In genomic region chr5:176388003-176388340, GRCh38 we compare ENCODE assay signal across 8 cellular contexts. TPM values are rescaled to one million over a fixed set of nuclear protein-coding genes. Genes with fewer than 3 reads are reported as not detected.
DNase-seq lines count a peak whose midpoint lies in the region; TF ChIP-seq lines count a peak whose summit lies in the region.

No MANE protein-coding gene starts in this region.

- peak overlapping the region; percentile 99 for H3K27ac ChIP-seq in HUES48 (ENCODE audit: low read depth, low read length)
- H3K27ac ChIP-seq in stomach: peak overlapping the region; percentile 19 to 98 (median 96)

- no peak for TF ChIP-seq EP300 in stomach (IDR thresholded peaks at IDR 0.05)

- H3K27me3 Mint-ChIP-seq in activated naive CD8-positive, alpha-beta T cell: no peaks in the 10 kb centered on the region

- peak; percentile 7 for DNase-seq in CD1c-positive myeloid dendritic cell (ENCODE audit: extremely low spot score)
- DNase-seq in iPS-NIHi11 (ENCODE audit: low spot score): peak; percentile 53
- DNase-seq in stomach: no peak
- DNase-seq in UCSD-AML1 (lab: John Stamatoyannopoulos, UW; ENCODE audit: unreplicated experiment): no peak
- no peak for DNase-seq in T1000 (lab: John Stamatoyannopoulos, UW)
- no peak for DNase-seq in stimulated activated CD4-positive, alpha-beta T cell treated with anti-CD3 and anti-CD28 coated beads, Interleukin-2, amount 100 ng/mL, for 48 hours

- peak overlapping the region; percentile 100 for H3K27ac Mint-ChIP-seq in activated naive CD8-positive, alpha-beta T cell

- peaks cover 31% of the 10 kb centered on the region for H3K4me1 Mint-ChIP-seq in activated naive CD8-positive, alpha-beta T cell (ENCODE audit: low read depth)

- H3K36me3 Mint-ChIP-seq in activated naive CD8-positive, alpha-beta T cell: peaks cover 12% of the 10 kb centered on the region

- peak overlapping the region; percentile 100 for H3K4me3 Mint-ChIP-seq in activated naive CD8-positive, alpha-beta T cell

- peak overlapping the region; percentile 97 for H3K9ac ChIP-seq in HUES48 (ENCODE audit: low read depth, low read length)

- no peaks in the 10 kb centered on the region for H3K9me3 Mint-ChIP-seq in activated naive CD8-positive, alpha-beta T cell (ENCODE audit: low read depth)

- H3K27me3 ChIP-seq in HUES48 (ENCODE audit: control insufficient read depth, insufficient read depth, low read length): no peaks in the 10 kb centered on the region
- H3K27me3 ChIP-seq in stomach: no peaks in the 10 kb centered on the region

- H3K4me3 ChIP-seq in HUES48 (ENCODE audit: low read depth, low read length) (peak overlapping the region; percentile 95), stomach (peak overlapping the region; percentile 71 to 100 (median 92))

- H3K4me1 ChIP-seq in HUES48 (ENCODE audit: control insufficient read depth, insufficient read depth, low read length) (peaks cover 8% of the 10 kb centered on the region), stomach (peaks cover 16 to 36% (median 31%) of the 10 kb centered on the region in 4 donors)

- no peak for TF ChIP-seq POLR2A in stomach (IDR thresholded peaks at IDR 0.05)

- 0 to 1% (median 1%) methylated on average over 14 to 16 of the region's 16 CpGs for WGBS in stomach, 5 donors

- peaks cover 53% of the 10 kb centered on the region for H3K36me3 ChIP-seq in HUES48 (ENCODE audit: control insufficient read depth, insufficient read depth, low read length)
- peaks cover 36 to 66% (median 53%) of the 10 kb centered on the region in 4 donors for H3K36me3 ChIP-seq in stomach

- H3K9me3 ChIP-seq in HUES48 (ENCODE audit: control insufficient read depth, insufficient read depth, low read length) (no peaks in the 10 kb centered on the region), stomach (no peaks in the 10 kb centered on the region)

- TF ChIP-seq CTCF in stomach (IDR thresholded peaks at IDR 0.05): no peak

- intact Hi-C loops in stomach (cut with DNase I; ENCODE audit: low total_unique reads): no loop called here

RNA-seq across cellular contexts. Expression of gene NOP16, which starts 0.4 kb away (rescaled TPM):
- total RNA-seq in stomach: 10 to 100 TPM in 2 of 5 donors, 1 to 10 TPM in 2, not detected in 1; 4.3 to 55.8 (median 9.2) TPM
- 10 to 100 TPM; 30.9 to 55.5 (median 38.0) TPM for polyA plus RNA-seq in stomach

RNA-seq across cellular contexts. Expression of gene HIGD2A, which starts 0.6 kb away (rescaled TPM):
- 100 to 1,000 TPM in 4 of 5 donors, 10 to 100 TPM in 1; 47.2 to 233 (median 181) TPM for total RNA-seq in stomach
- 100 to 1,000 TPM; 207 to 248 (median 243) TPM for polyA plus RNA-seq in stomach

RNA-seq across cellular contexts. Expression of gene ARL10, which starts 22.7 kb away (rescaled TPM):
- total RNA-seq in stomach: 1 to 10 TPM; 1.2 to 9.9 (median 3.0) TPM
- polyA plus RNA-seq in stomach: 1 to 10 TPM in 2 of 3 donors, under 1 TPM in 1; 0.31 to 3.5 (median 1.4) TPM

RNA-seq across cellular contexts. Expression of gene KIAA1191, which starts 26.4 kb away (rescaled TPM):
- 100 to 1,000 TPM in 2 of 5 donors, 10 to 100 TPM in 2, 1 to 10 TPM in 1; 6.1 to 398 (median 83.0) TPM for total RNA-seq in stomach
- 100 to 1,000 TPM in 1 of 3 donors, 10 to 100 TPM in 2; 51.4 to 107 (median 89.2) TPM for polyA plus RNA-seq in stomach

RNA-seq across cellular contexts. Expression of gene CLTB, which starts 28.4 kb away (rescaled TPM):
- total RNA-seq in stomach: 100 to 1,000 TPM in 4 of 5 donors, 10 to 100 TPM in 1; 81.9 to 427 (median 179) TPM
- 100 to 1,000 TPM; 171 to 280 (median 274) TPM for polyA plus RNA-seq in stomach

Comparison
In these comparisons a context has a peak if more than half of its experiments do, and no peak if none do; other contexts are left out.
1. DNase-seq: peak in CD1c-positive myeloid dendritic cell (single experiment) and iPS-NIHi11 (single experiment); none in stomach (single experiment), UCSD-AML1 (single experiment), T1000 (single experiment) and stimulated activated CD4-positive, alpha-beta T cell treated with anti-CD3 and anti-CD28 coated beads, Interleukin-2, amount 100 ng/mL, for 48 hours (0 of 2).